ENCODE assay signal across 13 cellular contexts in genomic region chr10:6493521-6494451, GRCh38.
A peak's percentile ranks its signal among the peaks of the same experiment; 100 is the strongest.
DNase-seq lines count a peak whose midpoint lies in the region; ATAC-seq lines count a peak whose summit lies in the region.
"Had no signal": no experiment of that assay in that cellular context is flagged by ENCODE, and none has a peak within 500 bp of the region (broad histone marks: within the 10 kb centered on the region; RNA-seq: fewer than 3 reads in every experiment).

No MANE protein-coding gene starts in this region.

- ATAC-seq in activated naive CD8-positive, alpha-beta T cell treated with anti-CD3 and anti-CD28 coated beads, Interleukin-2, amount 50 U/mL, for 24 hours, result peak; percentile 26

- H3K4me1 ChIP-seq in HAP-1, result no peaks in the 10 kb centered on the region
- H3K4me1 ChIP-seq: BE2C had no signal

- no peaks in the 10 kb centered on the region for H3K36me3 ChIP-seq in HAP-1 (replicated peaks)
- H3K36me3 ChIP-seq: BE2C had no signal

- H3K9me3 ChIP-seq in HAP-1, result no peaks in the 10 kb centered on the region
- H3K9me3 ChIP-seq: BE2C had no signal

- H3K27me3 ChIP-seq in HAP-1 (ENCODE audit: low read depth), result no peaks in the 10 kb centered on the region

- in situ Hi-C loops in HAP-1 (cut with MboI; ENCODE audit: low sequenced_read_pairs), result no loop called here

- no peaks in the 10 kb centered on the region for H3K9me3 Mint-ChIP-seq in activated naive CD8-positive, alpha-beta T cell treated with anti-CD3 and anti-CD28 coated beads, Interleukin-2, amount 50 U/mL, for 24 hours
- H3K9me3 Mint-ChIP-seq: activated naive CD4-positive, alpha-beta T cell treated with anti-CD3 and anti-CD28 coated beads, Interleukin-2, amount 50 U/mL, for 24 hours had no signal

- H3K4me3 Mint-ChIP-seq in activated naive CD8-positive, alpha-beta T cell treated with anti-CD3 and anti-CD28 coated beads, Interleukin-2, amount 50 U/mL, for 24 hours, result no peak overlapping the region

- DNase-seq in CD1c-positive myeloid dendritic cell (ENCODE audit: extremely low spot score) (peak; percentile 37), HCEC 1CT (peak; percentile 5), iris pigment epithelial cell (ENCODE audit: low read depth) (peak; percentile 70), DMS153 (lab: John Stamatoyannopoulos, UW) (no peak), HAP-1 (ENCODE audit: low spot score in 2 of 2) (no peak), NCI-H187 (lab: John Stamatoyannopoulos, UW) (no peak), OCI-M2 (lab: John Stamatoyannopoulos, UW; ENCODE audit: unreplicated experiment) (no peak)
- DNase-seq in activated naive CD8-positive, alpha-beta T cell treated with anti-CD3 and anti-CD28 coated beads, Interleukin-2, amount 50 U/mL, for 24 hours, result no peak
- DNase-seq: activated CD4-positive, alpha-beta T cell treated with anti-CD3 and anti-CD28 coated beads, Interleukin-2, amount 50 U/mL, for 4 hours; BE2C; kidney; retina had no signal

- peaks cover 2% of the 10 kb centered on the region for H3K4me1 Mint-ChIP-seq in activated naive CD8-positive, alpha-beta T cell treated with anti-CD3 and anti-CD28 coated beads, Interleukin-2, amount 50 U/mL, for 24 hours

- H3K4me3 ChIP-seq in HAP-1, result no peak overlapping the region

- peaks cover 45% of the 10 kb centered on the region for H3K36me3 Mint-ChIP-seq in activated naive CD8-positive, alpha-beta T cell treated with anti-CD3 and anti-CD28 coated beads, Interleukin-2, amount 50 U/mL, for 24 hours (ENCODE audit: low read depth)

- H3K27me3 Mint-ChIP-seq in activated naive CD8-positive, alpha-beta T cell treated with anti-CD3 and anti-CD28 coated beads, Interleukin-2, amount 50 U/mL, for 24 hours, result no peaks in the 10 kb centered on the region
- H3K27me3 Mint-ChIP-seq: activated naive CD4-positive, alpha-beta T cell treated with anti-CD3 and anti-CD28 coated beads, Interleukin-2, amount 50 U/mL, for 24 hours had no signal

- H3K27ac Mint-ChIP-seq in activated naive CD8-positive, alpha-beta T cell treated with anti-CD3 and anti-CD28 coated beads, Interleukin-2, amount 50 U/mL, for 24 hours, result no peak overlapping the region

Comparison
In these comparisons a context has a peak if more than half of its experiments do, and no peak if none do; other contexts are left out.
1. DNase-seq: peak in CD1c-positive myeloid dendritic cell (single experiment), HCEC 1CT (single experiment) and iris pigment epithelial cell (single experiment); none in activated naive CD8-positive, alpha-beta T cell treated with anti-CD3 and anti-CD28 coated beads, Interleukin-2, amount 50 U/mL, for 24 hours (single experiment), DMS153 (single experiment), HAP-1 (0 of 2), NCI-H187 (0 of 2) and OCI-M2 (single experiment).